18 cellular contexts compared by ENCODE assay signal in genomic region chr1:58997637-58998036, GRCh38.
DNase-seq lines count a peak whose midpoint lies in the region; TF ChIP-seq lines count a peak whose summit lies in the region.
"Had no signal": no experiment of that assay in that cellular context is flagged by ENCODE, and none has a peak within 500 bp of the region (broad histone marks: within the 10 kb centered on the region; RNA-seq: fewer than 3 reads in every experiment).

No MANE protein-coding gene starts in this region.

- no peaks in the 10 kb centered on the region for H4K20me1 ChIP-seq in smooth muscle cell (ENCODE audit: low read depth)

- H2BK120ac ChIP-seq in mesenchymal stem cell (ENCODE audit: low read depth, low read length): no peak overlapping the region

- H3K4me1 ChIP-seq in mesenchymal stem cell (ENCODE audit: control insufficient read depth, insufficient read depth, low read depth, low read length) (peaks cover 4% of the 10 kb centered on the region), smooth muscle cell (ENCODE audit: low read depth) (no peaks in the 10 kb centered on the region)
- H3K4me1 ChIP-seq: SJSA1 had no signal

- 100% methylated on average over 1 of the region's 1 CpG for WGBS in mesenchymal stem cell
- WGBS in smooth muscle cell (ENCODE audit: low lambda C conversion rate): 100% methylated on average over 1 of the region's 1 CpG

- peaks cover 27% of the 10 kb centered on the region for H3K4me1 Mint-ChIP-seq in T-helper 2 cell treated with Interferon-gamma antibody and Interleukin-4, amounts not matched to agents 5 μg/mL and 100 μg/mL, for 36 hours (ENCODE audit: low read depth)
- peaks cover 62% of the 10 kb centered on the region for H3K4me1 Mint-ChIP-seq in activated T-helper 1 cell treated with anti-CD3 and anti-CD28 coated beads, Interleukin-12 subunit alpha, Interleukin-12 subunit beta, Interleukin-2, Interleukin-4 antibody, amounts not matched to agents 30 ng/mL and 10 ng/mL and 1 ng/mL, durations not matched to agents 14 hours and 24 hours and 36 hours (ENCODE audit: low read depth)

- H3K23ac ChIP-seq in mesenchymal stem cell (ENCODE audit: low read length in 2 of 2): no peak overlapping the region

- DNase-seq in T-helper 2 cell treated with Interferon-gamma antibody and Interleukin-4, amounts not matched to agents 5 μg/mL and 100 μg/mL, for 36 hours (ENCODE audit: low spot score): no peak
- DNase-seq in T-helper 2 cell: no peak
- no peak for DNase-seq in activated T-helper 1 cell treated with anti-CD3 and anti-CD28 coated beads, Interleukin-12 subunit alpha, Interleukin-12 subunit beta, Interleukin-2, Interleukin-4 antibody, amounts not matched to agents 30 ng/mL and 10 ng/mL and 1 ng/mL, durations not matched to agents 14 hours and 24 hours and 36 hours (ENCODE audit: low spot score)
- DNase-seq in mesenchymal stem cell: no peak
- no peak for DNase-seq in smooth muscle cell (lab: John Stamatoyannopoulos, UW; ENCODE audit: unreplicated experiment)
- DNase-seq in activated effector memory CD4-positive, alpha-beta T cell treated with anti-CD3 and anti-CD28 coated beads, Interleukin-2, amount 50 U/mL, for 16 hours: no peak
- no peak for DNase-seq in cortex of kidney (lab: John Stamatoyannopoulos, UW)
- no peak for DNase-seq in NCI-H187 (lab: John Stamatoyannopoulos, UW)
- DNase-seq: AML-193; DMS53; NCI-H1092; NCI-H345; NCI-H526 treated with DMSO at 0.1 percent for 48 hours; NK-92 treated with Interleukin-12 subunit alpha and Interleukin-12 subunit beta, amount 100 ng/mL, for 24 hours; OCI-M1; RPMI8226 had no signal

- H3K27me3 Mint-ChIP-seq in T-helper 2 cell treated with Interferon-gamma antibody and Interleukin-4, amounts not matched to agents 5 μg/mL and 100 μg/mL, for 36 hours (ENCODE audit: low read depth): peaks cover 3% of the 10 kb centered on the region
- H3K27me3 Mint-ChIP-seq in activated T-helper 1 cell treated with anti-CD3 and anti-CD28 coated beads, Interleukin-12 subunit alpha, Interleukin-12 subunit beta, Interleukin-2, Interleukin-4 antibody, amounts not matched to agents 30 ng/mL and 10 ng/mL and 1 ng/mL, durations not matched to agents 14 hours and 24 hours and 36 hours (ENCODE audit: insufficient read depth): no peaks in the 10 kb centered on the region

- no peak overlapping the region for H2AK5ac ChIP-seq in mesenchymal stem cell (ENCODE audit: low read length, severe bottlenecking)

- H2BK12ac ChIP-seq in mesenchymal stem cell (ENCODE audit: low read length in 2 of 2): no peak overlapping the region

- H3K27ac ChIP-seq in mesenchymal stem cell (ENCODE audit: low read length, poor library complexity, severe bottlenecking) (no peak overlapping the region), smooth muscle cell (ENCODE audit: low read depth) (no peak overlapping the region)
- H3K27ac ChIP-seq: HL-60, SJSA1 had no signal

- H3K36me3 ChIP-seq in mesenchymal stem cell (ENCODE audit: control insufficient read depth in 1 of 2, insufficient read depth in 2 of 2, low read depth in 1 of 2, low read length in 2 of 2) (no peaks in the 10 kb centered on the region), smooth muscle cell (ENCODE audit: low read depth) (no peaks in the 10 kb centered on the region)
- H3K36me3 ChIP-seq: SJSA1 had no signal

- H3K4me3 ChIP-seq in mesenchymal stem cell (ENCODE audit: insufficient read depth in 1 of 2, low read depth in 1 of 2, low read length in 2 of 2): no peak overlapping the region
- H3K4me3 ChIP-seq in smooth muscle cell: no peak overlapping the region
- H3K4me3 ChIP-seq: SJSA1 had no signal

- TF ChIP-seq CTCF in smooth muscle cell (IDR thresholded peaks at IDR 0.05; ENCODE audit: borderline replicate concordance, insufficient read depth, poor library complexity, severe bottlenecking): no peak

- H3K27me3 ChIP-seq in mesenchymal stem cell (ENCODE audit: control insufficient read depth in 1 of 2, insufficient read depth in 1 of 2, low read length in 2 of 2) (no peaks in the 10 kb centered on the region), smooth muscle cell (ENCODE audit: low read depth) (no peaks in the 10 kb centered on the region)
- H3K27me3 ChIP-seq: SJSA1 had no signal

- H3K4me3 Mint-ChIP-seq in T-helper 2 cell treated with Interferon-gamma antibody and Interleukin-4, amounts not matched to agents 5 μg/mL and 100 μg/mL, for 36 hours: no peak overlapping the region
- no peak overlapping the region for H3K4me3 Mint-ChIP-seq in activated T-helper 1 cell treated with anti-CD3 and anti-CD28 coated beads, Interleukin-12 subunit alpha, Interleukin-12 subunit beta, Interleukin-2, Interleukin-4 antibody, amounts not matched to agents 30 ng/mL and 10 ng/mL and 1 ng/mL, durations not matched to agents 14 hours and 24 hours and 36 hours

- no peaks in the 10 kb centered on the region for H3K9me3 Mint-ChIP-seq in T-helper 2 cell treated with Interferon-gamma antibody and Interleukin-4, amounts not matched to agents 5 μg/mL and 100 μg/mL, for 36 hours
- peaks cover 8% of the 10 kb centered on the region for H3K9me3 Mint-ChIP-seq in activated T-helper 1 cell treated with anti-CD3 and anti-CD28 coated beads, Interleukin-12 subunit alpha, Interleukin-12 subunit beta, Interleukin-2, Interleukin-4 antibody, amounts not matched to agents 30 ng/mL and 10 ng/mL and 1 ng/mL, durations not matched to agents 14 hours and 24 hours and 36 hours

- no peak overlapping the region for H3K4ac ChIP-seq in mesenchymal stem cell (ENCODE audit: low read depth in 1 of 2, low read length in 2 of 2)

- no peaks in the 10 kb centered on the region for H3K9me3 ChIP-seq in mesenchymal stem cell (ENCODE audit: control insufficient read depth, low read length)
- no peaks in the 10 kb centered on the region for H3K9me3 ChIP-seq in smooth muscle cell (replicated peaks; ENCODE audit: low read depth)
- H3K9me3 ChIP-seq: SJSA1 had no signal

- H4K8ac ChIP-seq in mesenchymal stem cell (ENCODE audit: low read length): no peak overlapping the region

- H3K18ac ChIP-seq in mesenchymal stem cell (ENCODE audit: low read depth in 1 of 2, low read length in 2 of 2): no peak overlapping the region

- H3K14ac ChIP-seq in mesenchymal stem cell (ENCODE audit: low read length in 2 of 2): no peak overlapping the region

- intact Hi-C loops in activated T-helper 1 cell treated with anti-CD3 and anti-CD28 coated beads, Interleukin-12 subunit alpha, Interleukin-12 subunit beta, Interleukin-2, Interleukin-4 antibody, amounts not matched to agents 30 ng/mL and 10 ng/mL and 1 ng/mL, durations not matched to agents 14 hours and 24 hours and 36 hours (cut with micrococcal nuclease): loop anchor here (1.0 kb wide), 1 partner anchor 8 kb away; no protein-coding TSS in a partner anchor

- H3K9ac ChIP-seq in mesenchymal stem cell (ENCODE audit: low read length): peak overlapping the region; percentile 30
- no peak overlapping the region for H3K9ac ChIP-seq in smooth muscle cell (ENCODE audit: low read depth)

- H2BK15ac ChIP-seq in mesenchymal stem cell (ENCODE audit: low read depth, poor library complexity, severe bottlenecking): peak overlapping the region; percentile 33

- H2AFZ ChIP-seq in mesenchymal stem cell (ENCODE audit: low read depth, low read length): no peak overlapping the region
- peak overlapping the region; percentile 24 for H2AFZ ChIP-seq in smooth muscle cell (ENCODE audit: low read depth)

- peak overlapping the region; percentile 19 for H3K27ac Mint-ChIP-seq in T-helper 2 cell treated with Interferon-gamma antibody and Interleukin-4, amounts not matched to agents 5 μg/mL and 100 μg/mL, for 36 hours
- peak overlapping the region; percentile 11 for H3K27ac Mint-ChIP-seq in activated T-helper 1 cell treated with anti-CD3 and anti-CD28 coated beads, Interleukin-12 subunit alpha, Interleukin-12 subunit beta, Interleukin-2, Interleukin-4 antibody, amounts not matched to agents 30 ng/mL and 10 ng/mL and 1 ng/mL, durations not matched to agents 14 hours and 24 hours and 36 hours

- no peak overlapping the region for H4K91ac ChIP-seq in mesenchymal stem cell (ENCODE audit: low read length)

- H3F3A ChIP-seq in smooth muscle cell (ENCODE audit: low read depth): no peaks in the 10 kb centered on the region

- no peaks in the 10 kb centered on the region for H3K36me3 Mint-ChIP-seq in T-helper 2 cell treated with Interferon-gamma antibody and Interleukin-4, amounts not matched to agents 5 μg/mL and 100 μg/mL, for 36 hours (ENCODE audit: low read depth)
- peaks cover 9% of the 10 kb centered on the region for H3K36me3 Mint-ChIP-seq in activated T-helper 1 cell treated with anti-CD3 and anti-CD28 coated beads, Interleukin-12 subunit alpha, Interleukin-12 subunit beta, Interleukin-2, Interleukin-4 antibody, amounts not matched to agents 30 ng/mL and 10 ng/mL and 1 ng/mL, durations not matched to agents 14 hours and 24 hours and 36 hours (ENCODE audit: low read depth)

- H2BK5ac ChIP-seq in mesenchymal stem cell (ENCODE audit: low read depth, low read length, poor library complexity, severe bottlenecking): no peak overlapping the region

- H3K79me1 ChIP-seq in mesenchymal stem cell (replicated peaks; ENCODE audit: low read length, poor library complexity, severe bottlenecking): no peaks in the 10 kb centered on the region

- H3K4me2 ChIP-seq in mesenchymal stem cell (ENCODE audit: low read length, poor library complexity, severe bottlenecking) (no peak overlapping the region), smooth muscle cell (no peak overlapping the region)

- no peaks in the 10 kb centered on the region for H3K79me2 ChIP-seq in smooth muscle cell (ENCODE audit: low read depth)
